In genomic region chr17:2025622-2026309, GRCh38 we compare ENCODE assay signal across 8 cellular contexts. TPM values are rescaled to one million over a fixed set of nuclear protein-coding genes. Genes with fewer than 3 reads are reported as not detected.
DNase-seq lines count a peak whose midpoint lies in the region; ATAC-seq and TF ChIP-seq lines count a peak whose summit lies in the region.

No MANE protein-coding gene starts in this region.

- no peak overlapping the region for H3K27ac Mint-ChIP-seq in activated CD4-positive, alpha-beta T cell treated with anti-CD3 and anti-CD28 coated beads, Interleukin-2, amount 10 ng/mL, durations not matched to agents 24 days and 14 days
- H3K27ac Mint-ChIP-seq in neural crest cell (ENCODE audit: unreplicated experiment), result no peak overlapping the region

- H3K27me3 Mint-ChIP-seq in activated CD4-positive, alpha-beta T cell treated with anti-CD3 and anti-CD28 coated beads, Interleukin-2, amount 10 ng/mL, durations not matched to agents 24 days and 14 days, result peaks cover 53% of the 10 kb centered on the region
- H3K27me3 Mint-ChIP-seq in activated T-cell treated with anti-CD3 and anti-CD28 coated beads, Interleukin-2, amount 50 U/mL, for 4 hours (ENCODE audit: low read depth), result peaks cover 27% of the 10 kb centered on the region
- H3K27me3 Mint-ChIP-seq in neural crest cell (ENCODE audit: low read depth), result peaks cover 83% of the 10 kb centered on the region

- intact Hi-C loops in activated CD4-positive, alpha-beta T cell treated with anti-CD3 and anti-CD28 coated beads, Interleukin-2, amount 10 ng/mL, durations not matched to agents 24 days and 14 days (cut with micrococcal nuclease), result loop anchor here (5.0 kb wide), 1 partner anchor 118 kb away; no protein-coding TSS in a partner anchor

- H3K4me3 ChIP-seq in fibroblast of villous mesenchyme (ENCODE audit: low read depth, low read length), result peak overlapping the region; percentile 56

- peak; percentile 81 for TF ChIP-seq CTCF in fibroblast of villous mesenchyme (IDR thresholded peaks at IDR 0.05; ENCODE audit: insufficient read depth, low read depth, low read length)
- TF ChIP-seq CTCF in neural crest cell (conservative IDR thresholded peaks at IDR 0.05), result peak; percentile 75

- H3K4me3 Mint-ChIP-seq in activated CD4-positive, alpha-beta T cell treated with anti-CD3 and anti-CD28 coated beads, Interleukin-2, amount 10 ng/mL, durations not matched to agents 24 days and 14 days, result peak overlapping the region; percentile 82
- peak overlapping the region; percentile 74 for H3K4me3 Mint-ChIP-seq in activated T-cell treated with anti-CD3 and anti-CD28 coated beads, Interleukin-2, amount 50 U/mL, for 4 hours
- peak overlapping the region; percentile 70 for H3K4me3 Mint-ChIP-seq in neural crest cell

- ATAC-seq in activated T-cell treated with anti-CD3 and anti-CD28 coated beads, Interleukin-2, amount 50 U/mL, for 4 hours, result no peak

- no peaks in the 10 kb centered on the region for H3K36me3 Mint-ChIP-seq in activated CD4-positive, alpha-beta T cell treated with anti-CD3 and anti-CD28 coated beads, Interleukin-2, amount 10 ng/mL, durations not matched to agents 24 days and 14 days (ENCODE audit: low read depth)
- H3K36me3 Mint-ChIP-seq in activated T-cell treated with anti-CD3 and anti-CD28 coated beads, Interleukin-2, amount 50 U/mL, for 4 hours (ENCODE audit: insufficient read depth), result no peaks in the 10 kb centered on the region
- H3K36me3 Mint-ChIP-seq in neural crest cell (ENCODE audit: low read depth), result no peaks in the 10 kb centered on the region

- peaks cover 21% of the 10 kb centered on the region for H3K4me1 Mint-ChIP-seq in activated CD4-positive, alpha-beta T cell treated with anti-CD3 and anti-CD28 coated beads, Interleukin-2, amount 10 ng/mL, durations not matched to agents 24 days and 14 days
- H3K4me1 Mint-ChIP-seq in activated T-cell treated with anti-CD3 and anti-CD28 coated beads, Interleukin-2, amount 50 U/mL, for 4 hours (ENCODE audit: low read depth), result peaks cover 20% of the 10 kb centered on the region
- H3K4me1 Mint-ChIP-seq in neural crest cell, result peaks cover 15% of the 10 kb centered on the region

- H3K9me3 Mint-ChIP-seq in activated CD4-positive, alpha-beta T cell treated with anti-CD3 and anti-CD28 coated beads, Interleukin-2, amount 10 ng/mL, durations not matched to agents 24 days and 14 days, result no peaks in the 10 kb centered on the region
- H3K9me3 Mint-ChIP-seq in activated T-cell treated with anti-CD3 and anti-CD28 coated beads, Interleukin-2, amount 50 U/mL, for 4 hours, result no peaks in the 10 kb centered on the region
- H3K9me3 Mint-ChIP-seq in neural crest cell, result no peaks in the 10 kb centered on the region

- peak; percentile 80 for DNase-seq in activated CD4-positive, alpha-beta T cell treated with anti-CD3 and anti-CD28 coated beads, Interleukin-2, amount 10 ng/mL, durations not matched to agents 24 days and 14 days
- DNase-seq in activated CD4-positive, alpha-beta T cell treated with anti-CD3 and anti-CD28 coated beads for 4 hours, result no peak
- DNase-seq in MV-4-11 (lab: John Stamatoyannopoulos, UW), result peak; percentile 53
- no peak for DNase-seq in activated T-cell treated with anti-CD3 and anti-CD28 coated beads, Interleukin-2, amount 50 U/mL, for 4 hours
- DNase-seq in fibroblast of villous mesenchyme (ENCODE audit: low read depth), result peak; percentile 68
- peak; percentile 67 for DNase-seq in neural crest cell (ENCODE audit: low read depth, low spot score)
- no peak for DNase-seq in NCI-H2081 treated with DMSO at 0.1 percent for 48 hours (lab: John Stamatoyannopoulos, UW)
- no peak for DNase-seq in activated CD4-positive, CD25-positive, alpha-beta regulatory T cell treated with anti-CD3 and anti-CD28 coated beads, Interleukin-2, amount 50 U/mL, for 72 hours

RNA-seq across cellular contexts. Expression of gene RTN4RL1, which starts 0.6 kb away (rescaled TPM):
- 1.1 and 1.2 TPM in 2 replicates for total RNA-seq in activated CD4-positive, alpha-beta T cell treated with anti-CD3 and anti-CD28 coated beads, Interleukin-2, amount 10 ng/mL, durations not matched to agents 24 days and 14 days
- 1 to 10 TPM; 1.0 to 2.5 (median 2.0) TPM for total RNA-seq in activated T-cell treated with anti-CD3 and anti-CD28 coated beads, Interleukin-2, amount 50 U/mL, for 4 hours
- total RNA-seq in fibroblast of villous mesenchyme (0.43 TPM in 1 of 2 replicates, not detected in the other), neural crest cell (0.36 and 0.47 TPM in 2 replicates)

RNA-seq across cellular contexts. Expression of gene DPH1, which starts 4.2 kb away (rescaled TPM):
- 50.8 and 55.9 TPM in 2 replicates for total RNA-seq in activated CD4-positive, alpha-beta T cell treated with anti-CD3 and anti-CD28 coated beads, Interleukin-2, amount 10 ng/mL, durations not matched to agents 24 days and 14 days
- 10 to 100 TPM; 56.6 to 59.9 (median 58.5) TPM for total RNA-seq in activated T-cell treated with anti-CD3 and anti-CD28 coated beads, Interleukin-2, amount 50 U/mL, for 4 hours
- 45.1 and 58.7 TPM in 2 replicates for total RNA-seq in fibroblast of villous mesenchyme
- total RNA-seq in neural crest cell, result 29.7 and 35.1 TPM in 2 replicates

RNA-seq across cellular contexts. Expression of gene OVCA2, which starts 16.1 kb away (rescaled TPM):
- total RNA-seq in activated CD4-positive, alpha-beta T cell treated with anti-CD3 and anti-CD28 coated beads, Interleukin-2, amount 10 ng/mL, durations not matched to agents 24 days and 14 days, result 36.5 and 37.7 TPM in 2 replicates
- 10 to 100 TPM; 67.7 to 74.4 (median 70.7) TPM for total RNA-seq in activated T-cell treated with anti-CD3 and anti-CD28 coated beads, Interleukin-2, amount 50 U/mL, for 4 hours
- total RNA-seq in fibroblast of villous mesenchyme (48.4 and 61.8 TPM in 2 replicates), neural crest cell (25.6 and 29.8 TPM in 2 replicates)

RNA-seq across cellular contexts. Expression of gene HIC1, which starts 29.1 kb away (rescaled TPM):
- total RNA-seq in activated CD4-positive, alpha-beta T cell treated with anti-CD3 and anti-CD28 coated beads, Interleukin-2, amount 10 ng/mL, durations not matched to agents 24 days and 14 days, result 49.4 and 51.6 TPM in 2 replicates
- 10 to 100 TPM; 18.9 to 60.9 (median 31.5) TPM for total RNA-seq in activated T-cell treated with anti-CD3 and anti-CD28 coated beads, Interleukin-2, amount 50 U/mL, for 4 hours
- total RNA-seq in fibroblast of villous mesenchyme (81.6 and 102 TPM in 2 replicates), neural crest cell (0.37 and 0.82 TPM in 2 replicates)

Comparison
In these comparisons a context has a peak if more than half of its experiments do, and no peak if none do; other contexts are left out.
1. DNase-seq: peak in activated CD4-positive, alpha-beta T cell treated with anti-CD3 and anti-CD28 coated beads, Interleukin-2, amount 10 ng/mL, durations not matched to agents 24 days and 14 days (single experiment), MV-4-11 (single experiment), fibroblast of villous mesenchyme (single experiment) and neural crest cell (single experiment); none in activated CD4-positive, alpha-beta T cell treated with anti-CD3 and anti-CD28 coated beads for 4 hours (0 of 2), activated T-cell treated with anti-CD3 and anti-CD28 coated beads, Interleukin-2, amount 50 U/mL, for 4 hours (single experiment), NCI-H2081 treated with DMSO at 0.1 percent for 48 hours (single experiment) and activated CD4-positive, CD25-positive, alpha-beta regulatory T cell treated with anti-CD3 and anti-CD28 coated beads, Interleukin-2, amount 50 U/mL, for 72 hours (single experiment).
2. Peak in every context shown above with its lines, with median percentiles within 50 percentile points of each other: H3K4me3 Mint-ChIP-seq.